8 cellular contexts compared by ENCODE assay signal in the genomic region with DNA sequence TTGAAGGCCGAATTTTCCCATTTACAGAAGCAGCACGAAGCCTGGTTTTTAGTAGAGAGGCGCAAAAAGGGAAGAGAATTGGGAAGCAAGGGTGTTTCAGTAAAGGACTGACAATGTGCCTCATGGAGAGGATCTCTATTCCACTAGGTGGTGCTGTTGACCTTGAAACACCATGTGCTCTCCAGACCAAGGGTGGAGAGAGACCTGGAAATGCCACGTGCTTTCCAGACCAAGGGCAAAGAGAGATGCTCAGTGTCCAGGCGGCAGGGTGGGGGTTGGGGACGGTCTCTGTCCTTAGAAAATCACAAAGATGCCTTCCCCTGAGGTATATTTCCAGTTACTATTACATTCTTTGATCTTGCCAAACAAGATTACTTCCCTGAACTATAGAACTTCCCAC.
DNase-seq lines count a peak whose midpoint lies in the region; ATAC-seq and TF ChIP-seq lines count a peak whose summit lies in the region.

No MANE protein-coding gene starts in this region.

- H3K27me3 ChIP-seq in GM06990 (replicated peaks; ENCODE audit: control insufficient read depth, insufficient read depth, low read length) (no peaks in the 10 kb centered on the region), MM.1S (replicated peaks; ENCODE audit: insufficient read depth, low read length) (0 out of 2 replicates have a peak, but pooled peaks cover 4% of the 10 kb centered on the region), adipocyte (replicated peaks; ENCODE audit: control insufficient read depth, insufficient read depth, low read length) (no peaks in the 10 kb centered on the region)

- no peaks in the 10 kb centered on the region for H3K27me3 Mint-ChIP-seq in T-cell

- POLR2A ChIA-PET in T-cell (lab: Charles Lee) = no interaction called here

- H3K79me2 ChIP-seq in MM.1S (ENCODE audit: low read length) = no peaks in the 10 kb centered on the region

- H3K9me3 Mint-ChIP-seq in T-cell = peaks cover 10 to 34% (median 11%) of the 10 kb centered on the region in 3 donors

- TF ChIP-seq CTCF in GM06990 (IDR thresholded peaks at IDR 0.05; ENCODE audit: insufficient read depth, low read length, poor library complexity, severe bottlenecking) = peak; percentile 39
- peak; percentile 74 for TF ChIP-seq CTCF in MM.1S (IDR thresholded peaks at IDR 0.05; ENCODE audit: low read length)

- no peaks in the 10 kb centered on the region for H3K36me3 ChIP-seq in GM06990 (ENCODE audit: control insufficient read depth, insufficient read depth, low read length)
- H3K36me3 ChIP-seq in MM.1S (replicated peaks; ENCODE audit: insufficient read depth, low read length) = no peaks in the 10 kb centered on the region
- no peaks in the 10 kb centered on the region for H3K36me3 ChIP-seq in adipocyte (ENCODE audit: control insufficient read depth, insufficient read depth, low read length, severe bottlenecking)

- H3K36me3 Mint-ChIP-seq in T-cell = no peaks in the 10 kb centered on the region

- ATAC-seq in GM18867 (IDR thresholded peaks at IDR 0.05; ENCODE audit: unreplicated experiment) = no peak
- ATAC-seq in T-cell (replicated peaks in 1 of 4) = no peak

- H3K27ac Mint-ChIP-seq in T-cell = no peak overlapping the region

- no peak overlapping the region for H3K4me3 Mint-ChIP-seq in T-cell

- CTCF ChIA-PET in T-cell (lab: Charles Lee) = no interaction called here

- no peak overlapping the region for H2AFZ ChIP-seq in MM.1S (ENCODE audit: low read length)

- H3K9me3 ChIP-seq in MM.1S (replicated peaks; ENCODE audit: insufficient read depth, low read length) = no peaks in the 10 kb centered on the region
- peaks cover 33% of the 10 kb centered on the region for H3K9me3 ChIP-seq in adipocyte (ENCODE audit: control insufficient read depth, low read length)

- H3K9me2 ChIP-seq in MM.1S (replicated peaks; ENCODE audit: insufficient read depth, low read length) = no peaks in the 10 kb centered on the region

- no peak overlapping the region for H3K4me3 ChIP-seq in GM06990 (replicated peaks; ENCODE audit: low read depth, low read length)
- H3K4me3 ChIP-seq in MM.1S (ENCODE audit: low read length) = no peak overlapping the region
- no peak overlapping the region for H3K4me3 ChIP-seq in adipocyte (ENCODE audit: low read length)

- no peak overlapping the region for H3K27ac ChIP-seq in MM.1S (ENCODE audit: low read length)

- no peak overlapping the region for H3K4me2 ChIP-seq in MM.1S (ENCODE audit: low read depth, low read length)

- H3K9ac ChIP-seq in MM.1S (ENCODE audit: low read length) (no peak overlapping the region), adipocyte (ENCODE audit: low read length) (no peak overlapping the region)

- no peaks in the 10 kb centered on the region for H3F3A ChIP-seq in MM.1S (ENCODE audit: insufficient read depth, low read length)

- H4K20me1 ChIP-seq in MM.1S (ENCODE audit: insufficient read depth, low read length) = no peaks in the 10 kb centered on the region

- DNase-seq in GM06990 (ENCODE audit: extremely low read depth, insufficient read length) (peak; percentile 15), MM.1S (peak; percentile 67), adipocyte (ENCODE audit: low read depth) (peak; percentile 82), inferior parietal cortex (ENCODE audit: extremely low spot score) (peak; percentile 6), NCI-H774 (lab: John Stamatoyannopoulos, UW) (no peak), T-cell (no peak)
- DNase-seq in stimulated activated CD8-positive, alpha-beta memory T cell treated with anti-CD3 and anti-CD28 coated beads, Interleukin-4, amount 100 ng/mL, for 48 hours = no peak

- H3K4me1 Mint-ChIP-seq in T-cell = no peaks in the 10 kb centered on the region

- no peaks in the 10 kb centered on the region for H3K4me1 ChIP-seq in MM.1S (ENCODE audit: low read length)
- H3K4me1 ChIP-seq in adipocyte (ENCODE audit: control insufficient read depth, insufficient read depth, low read length) = no peaks in the 10 kb centered on the region

Comparison
In these comparisons a context has a peak if more than half of its experiments do, and no peak if none do; other contexts are left out.
1. DNase-seq: peak in GM06990 (single experiment), MM.1S (single experiment), adipocyte (single experiment) and inferior parietal cortex (single experiment); none in stimulated activated CD8-positive, alpha-beta memory T cell treated with anti-CD3 and anti-CD28 coated beads, Interleukin-4, amount 100 ng/mL, for 48 hours (single experiment), NCI-H774 (single experiment) and T-cell (0 of 34).